16 cellular contexts compared by ENCODE assay signal in genomic region chr2:5730386-5730785, GRCh38. TPM values are rescaled to one million over a fixed set of nuclear protein-coding genes. Genes with fewer than 3 reads are reported as not detected.
DNase-seq lines count a peak whose midpoint lies in the region; TF ChIP-seq lines count a peak whose summit lies in the region.
"Had no signal": no experiment of that assay in that cellular context is flagged by ENCODE, and none has a peak within 500 bp of the region (broad histone marks: within the 10 kb centered on the region; RNA-seq: fewer than 3 reads in every experiment).

No MANE protein-coding gene starts in this region.

- H3K27ac ChIP-seq in hepatocyte, result peak overlapping the region; percentile 28
- H3K27ac ChIP-seq: 22Rv1 had no signal

- H3K4me1 Mint-ChIP-seq in type B pancreatic cell (ENCODE audit: unreplicated experiment), result peaks cover 19% of the 10 kb centered on the region
- H3K4me1 Mint-ChIP-seq: CD14-positive monocyte had no signal

- no peaks in the 10 kb centered on the region for H4K20me1 ChIP-seq in hepatocyte (ENCODE audit: insufficient read depth, poor library complexity, severe bottlenecking)

- peaks cover 3% of the 10 kb centered on the region for H3K4me1 ChIP-seq in hepatocyte (ENCODE audit: insufficient read depth)
- H3K4me1 ChIP-seq: Caco-2 had no signal

- no peaks in the 10 kb centered on the region for H3K9me3 ChIP-seq in hepatocyte (ENCODE audit: low read depth)
- H3K9me3 ChIP-seq: Caco-2 had no signal

- DNase-seq in DMS53 (lab: John Stamatoyannopoulos, UW) (peak; percentile 56), DMS53 treated with DMSO at 0.1 percent for 48 hours (lab: John Stamatoyannopoulos, UW; ENCODE audit: unreplicated experiment) (no peak), NCI-H82 (lab: John Stamatoyannopoulos, UW) (peak; percentile 75), hepatocyte (ENCODE audit: low spot score) (no peak), type B pancreatic cell (ENCODE audit: extremely low spot score, unreplicated experiment) (no peak), mesenteric fat pad (ENCODE audit: low spot score) (no peak), UCSD-AML1 (lab: John Stamatoyannopoulos, UW; ENCODE audit: unreplicated experiment) (no peak)
- DNase-seq in effector CD8-positive, alpha-beta T cell (lab: John Stamatoyannopoulos, UW), result no peak
- DNase-seq: Caco-2; CD8-positive, alpha-beta T cell; DMS79; HCEC 1CT; HFFc6 had no signal

- no peaks in the 10 kb centered on the region for H3K36me3 Mint-ChIP-seq in type B pancreatic cell
- H3K36me3 Mint-ChIP-seq: CD14-positive monocyte; CD8-positive, alpha-beta T cell had no signal

- no peaks in the 10 kb centered on the region for H3K27me3 ChIP-seq in hepatocyte

- H3K36me3 ChIP-seq in hepatocyte (replicated peaks; ENCODE audit: insufficient read depth, low read depth), result no peaks in the 10 kb centered on the region

- H3K4me3 ChIP-seq in hepatocyte, result no peak overlapping the region

- no peak overlapping the region for H2AFZ ChIP-seq in hepatocyte

- H3K4me3 Mint-ChIP-seq in type B pancreatic cell, result peak overlapping the region; percentile 70
- H3K4me3 Mint-ChIP-seq: CD14-positive monocyte; CD8-positive, alpha-beta T cell; HFFc6 had no signal

- H3K4me2 ChIP-seq in hepatocyte, result no peak overlapping the region

- H3K27me3 Mint-ChIP-seq in type B pancreatic cell, result peaks cover 5% of the 10 kb centered on the region

- peak overlapping the region; percentile 94 for H3K27ac Mint-ChIP-seq in type B pancreatic cell
- H3K27ac Mint-ChIP-seq: CD14-positive monocyte; CD8-positive, alpha-beta T cell; HFFc6 had no signal

- TF ChIP-seq CTCF in hepatocyte (IDR thresholded peaks at IDR 0.05; ENCODE audit: poor library complexity) (no peak), type B pancreatic cell (conservative IDR thresholded peaks at IDR 0.05) (no peak)

- no peaks in the 10 kb centered on the region for H3K9me3 Mint-ChIP-seq in type B pancreatic cell
- H3K9me3 Mint-ChIP-seq: CD8-positive, alpha-beta T cell had no signal

- no peaks in the 10 kb centered on the region for H3K9me2 ChIP-seq in hepatocyte (replicated peaks; ENCODE audit: insufficient read depth)

- 62% methylated on average over 2 of the region's 2 CpGs for WGBS in hepatocyte (ENCODE audit: low lambda C conversion rate, missing lambda C conversion rate)

- no peaks in the 10 kb centered on the region for H3K79me2 ChIP-seq in hepatocyte

RNA-seq across cellular contexts. Expression of gene SOX11, which starts 38.2 kb away (rescaled TPM):
- total RNA-seq in hepatocyte, result 16.6 and 20.7 TPM in 2 replicates
- polyA plus RNA-seq in hepatocyte, result 2.5 and 3.0 TPM in 2 replicates
- 21.1 and 83.2 TPM in 2 replicates for total RNA-seq in type B pancreatic cell (ENCODE audit: low replicate concordance)
- not detected for total RNA-seq in mesenteric fat pad
- total RNA-seq: Caco-2; CD8-positive, alpha-beta T cell; HepG2; HFFc6 had no signal
- polyA plus RNA-seq: CD14-positive monocyte, HepG2 had no signal

Comparison
In these comparisons a context has a peak if more than half of its experiments do, and no peak if none do; other contexts are left out.
1. DNase-seq: peak in DMS53 (single experiment) and NCI-H82 (single experiment); none in DMS53 treated with DMSO at 0.1 percent for 48 hours (single experiment), hepatocyte (single experiment), type B pancreatic cell (single experiment), mesenteric fat pad (single experiment), UCSD-AML1 (single experiment) and effector CD8-positive, alpha-beta T cell (single experiment).
2. RNA of gene SOX11, which starts 38.2 kb away (total RNA-seq): 21.1 to 83.2 TPM in type B pancreatic cell and 16.6 to 20.7 TPM in hepatocyte; not detected in mesenteric fat pad (single experiment); every median in the first group is over 10 times any median in the second.